Comparison of ENCODE assay signal across 8 cellular contexts in genomic region chr12:113334786-113335539, GRCh38. TPM values are rescaled to one million over a fixed set of nuclear protein-coding genes. Genes with fewer than 3 reads are reported as not detected.
DNase-seq lines count a peak whose midpoint lies in the region; ATAC-seq and TF ChIP-seq lines count a peak whose summit lies in the region.

SLC8B1 (minus strand) TSS chr12:113335109; CDS start chr12:113332878, 2,231 bp downstream.

- H3K79me2 ChIP-seq in OCI-LY3 (ENCODE audit: low read length), result no peaks in the 10 kb centered on the region

- no peaks in the 10 kb centered on the region for H4K20me1 ChIP-seq in OCI-LY3 (ENCODE audit: insufficient read depth, low read length)

- peak within 1 kb of the TSS; percentile 65 to 97 (median 89) for H3K27ac Mint-ChIP-seq in CD8-positive, alpha-beta memory T cell

- CTCF ChIA-PET in CD8-positive, alpha-beta memory T cell (lab: Charles Lee), result interaction anchor here (0.7 to 1.0 kb wide), 6 partner anchors 9 to 156 kb away, joined by 3 read pairs; partner anchors contain the start of genes DDX54 and RITA1

- peak; percentile 95 for ATAC-seq in GM19397 (IDR thresholded peaks at IDR 0.05; ENCODE audit: unreplicated experiment)
- ATAC-seq in HG03571 (IDR thresholded peaks at IDR 0.05; ENCODE audit: unreplicated experiment), result peak; percentile 94
- peak; percentile 99 for ATAC-seq in mucosa of descending colon

- POLR2A ChIA-PET in CD8-positive, alpha-beta memory T cell (lab: Charles Lee), result interaction anchor here (0.6 to 1.0 kb wide), 4 partner anchors 8 to 432 kb away, joined by 3 to 7 read pairs (median 3); partner anchors contain the start of gene PLBD2

- H3K4me3 ChIP-seq in CD8-positive, alpha-beta memory T cell (ENCODE audit: low read length), result peak within 1 kb of the TSS; percentile 78
- H3K4me3 ChIP-seq in OCI-LY3 (ENCODE audit: low read length) (peak within 1 kb of the TSS; percentile 77), epithelial cell of esophagus (ENCODE audit: low read length) (peak within 1 kb of the TSS; percentile 71), mucosa of descending colon (peak within 1 kb of the TSS; percentile 90)

- DNase-seq in CD8-positive, alpha-beta memory T cell, result peak; percentile 70 to 89 (median 77)
- DNase-seq in activated T-cell treated with anti-CD3 and anti-CD28 coated beads for 24 hours (ENCODE audit: low read depth), result peak; percentile 87
- peak; percentile 84 for DNase-seq in epithelial cell of esophagus (ENCODE audit: low read depth)
- DNase-seq in mucosa of descending colon, result peak; percentile 91 to 96 (median 93)
- DNase-seq in stimulated activated CD8-positive, alpha-beta memory T cell treated with anti-CD3 and anti-CD28 coated beads, Interleukin-2, amount 100 ng/mL, for 48 hours (ENCODE audit: low read depth in 2 of 2), result peak; percentile 81 to 88

- peak within 1 kb of the TSS; percentile 54 for H3K9ac ChIP-seq in OCI-LY3 (ENCODE audit: low read length)

- H3K4me3 Mint-ChIP-seq in CD8-positive, alpha-beta memory T cell, result peak within 1 kb of the TSS; percentile 93 to 99 (median 95)

- H3K4me2 ChIP-seq in OCI-LY3 (ENCODE audit: low read length), result peak within 1 kb of the TSS; percentile 73

- intact Hi-C loops in mucosa of descending colon (cut with DNase I, micrococcal nuclease), result no loop called here

- TF ChIP-seq CTCF in OCI-LY3 (IDR thresholded peaks at IDR 0.05; ENCODE audit: low read depth, low read length) (no peak), epithelial cell of esophagus (IDR thresholded peaks at IDR 0.05; ENCODE audit: insufficient read depth, low read depth, low read length, missing control alignments) (no peak), mucosa of descending colon (IDR thresholded peaks at IDR 0.05) (no peak)

- H3K9me3 ChIP-seq in CD8-positive, alpha-beta memory T cell (ENCODE audit: low read length), result no peaks in the 10 kb centered on the region
- H3K9me3 ChIP-seq in OCI-LY3 (ENCODE audit: insufficient read depth, low read length) (no peaks in the 10 kb centered on the region), mucosa of descending colon (no peaks in the 10 kb centered on the region)

- peak within 1 kb of the TSS; percentile 57 for H3K27ac ChIP-seq in CD8-positive, alpha-beta memory T cell (ENCODE audit: low read depth, low read length)
- H3K27ac ChIP-seq in OCI-LY3 (ENCODE audit: low read length), result no peak within 1 kb of the TSS

- peak within 1 kb of the TSS; percentile 78 for H2AFZ ChIP-seq in OCI-LY3 (ENCODE audit: low read depth, low read length)

- peaks cover 22% of the 10 kb centered on the region for H3K4me1 ChIP-seq in CD8-positive, alpha-beta memory T cell (ENCODE audit: insufficient read depth, low read length)
- peaks cover 6% of the 10 kb centered on the region; the same call in 1 of the 2 replicates for H3K4me1 ChIP-seq in OCI-LY3 (ENCODE audit: low read length)
- H3K4me1 ChIP-seq in mucosa of descending colon (ENCODE audit: low read depth), result peaks cover 7% of the 10 kb centered on the region

- H3K4me1 Mint-ChIP-seq in CD8-positive, alpha-beta memory T cell, result peaks cover 30 to 53% (median 35%) of the 10 kb centered on the region in 3 donors

- no peaks in the 10 kb centered on the region for H3K27me3 ChIP-seq in CD8-positive, alpha-beta memory T cell (ENCODE audit: insufficient read depth, low read length, poor library complexity, severe bottlenecking)
- peaks cover 6% of the 10 kb centered on the region for H3K27me3 ChIP-seq in OCI-LY3 (ENCODE audit: low read depth, low read length)

- H3K36me3 Mint-ChIP-seq in CD8-positive, alpha-beta memory T cell, result peaks cover 6 to 35% (median 13%) of the 10 kb centered on the region in 3 donors

- peaks cover 0 to 4% of the 10 kb centered on the region in 2 donors for H3K27me3 Mint-ChIP-seq in CD8-positive, alpha-beta memory T cell

- H3K36me3 ChIP-seq in CD8-positive, alpha-beta memory T cell (ENCODE audit: insufficient read depth, low read length), result peaks cover 4% of the 10 kb centered on the region
- H3K36me3 ChIP-seq in OCI-LY3 (replicated peaks; ENCODE audit: low read depth, low read length) (no peaks in the 10 kb centered on the region), mucosa of descending colon (ENCODE audit: low read depth) (no peaks in the 10 kb centered on the region)

- no peaks in the 10 kb centered on the region for H3K9me3 Mint-ChIP-seq in CD8-positive, alpha-beta memory T cell

RNA-seq across cellular contexts. Expression of gene SLC8B1, which starts in this region (rescaled TPM):
- 10 to 100 TPM; 14.9 to 16.8 TPM for total RNA-seq in CD8-positive, alpha-beta memory T cell
- polyA plus RNA-seq in CD8-positive, alpha-beta memory T cell, result 26.8 TPM
- total RNA-seq in mucosa of descending colon, result 10 to 100 TPM; 40.8 to 65.3 (median 47.2) TPM
